12 cellular contexts compared by ENCODE assay signal in the genomic region with DNA sequence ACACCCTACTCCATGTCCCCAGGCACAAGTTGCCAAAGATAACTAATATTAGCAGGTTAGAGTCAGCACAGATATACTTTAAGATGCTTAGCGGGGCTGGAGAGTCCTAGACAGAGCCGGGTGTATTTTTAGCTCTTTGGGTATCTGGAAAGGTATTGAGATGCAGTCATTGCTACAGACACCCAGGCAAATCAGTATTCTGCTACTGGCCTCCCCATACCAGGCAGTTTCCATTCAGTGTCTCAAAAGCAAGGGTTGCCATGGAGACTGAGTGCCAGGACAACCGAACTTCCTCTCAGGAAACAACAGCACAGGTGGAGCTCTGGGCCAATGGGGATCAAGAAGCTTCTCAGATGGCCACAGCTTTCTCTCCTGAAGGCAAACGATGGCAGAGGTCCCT. TPM values are rescaled to one million over a fixed set of nuclear protein-coding genes. Genes with fewer than 3 reads are reported as not detected.
DNase-seq lines count a peak whose midpoint lies in the region; ATAC-seq and TF ChIP-seq lines count a peak whose summit lies in the region.
"Had no signal": no experiment of that assay in that cellular context is flagged by ENCODE, and none has a peak within 500 bp of the region (broad histone marks: within the 10 kb centered on the region; RNA-seq: fewer than 3 reads in every experiment).

No MANE protein-coding gene starts in this region.

- CTCF ChIA-PET in activated CD8-positive, alpha-beta T cell treated with anti-CD3 and anti-CD28 coated beads for 36 hours (lab: Charles Lee) = interaction anchor here (2.9 kb wide), 1 partner anchor 48 kb away, joined by 10 read pairs; no protein-coding TSS in a partner anchor

- no peaks in the 10 kb centered on the region for H3F3A ChIP-seq in MM.1S (ENCODE audit: insufficient read depth, low read length)

- TF ChIP-seq POLR2A in upper lobe of left lung (IDR thresholded peaks at IDR 0.05) = no peak

- no peaks in the 10 kb centered on the region for H3K36me3 ChIP-seq in MM.1S (replicated peaks; ENCODE audit: insufficient read depth, low read length)
- no peaks in the 10 kb centered on the region for H3K36me3 ChIP-seq in upper lobe of left lung

- H3K9me3 ChIP-seq in MM.1S (replicated peaks; ENCODE audit: insufficient read depth, low read length) = no peaks in the 10 kb centered on the region
- H3K9me3 ChIP-seq in upper lobe of left lung = no peaks in the 10 kb centered on the region
- H3K9me3 ChIP-seq: psoas muscle had no signal

- no peak overlapping the region for H3K4me3 Mint-ChIP-seq in activated CD8-positive, alpha-beta T cell treated with anti-CD3 and anti-CD28 coated beads for 36 hours

- peak overlapping the region; percentile 53; the same call in 1 of the 2 replicates for H2AFZ ChIP-seq in MM.1S (ENCODE audit: low read length)

- H3K27ac ChIP-seq in MM.1S (ENCODE audit: low read length) (peak overlapping the region; percentile 41; the same call in 1 of the 2 replicates), upper lobe of left lung (no peak overlapping the region)
- H3K27ac ChIP-seq: psoas muscle had no signal

- no peaks in the 10 kb centered on the region for H3K79me2 ChIP-seq in MM.1S (ENCODE audit: low read length)

- TF ChIP-seq CTCF in MM.1S (IDR thresholded peaks at IDR 0.05; ENCODE audit: low read length) (no peak), upper lobe of left lung (IDR thresholded peaks at IDR 0.05) (no peak)
- TF ChIP-seq CTCF in activated CD8-positive, alpha-beta T cell treated with anti-CD3 and anti-CD28 coated beads for 36 hours (IDR thresholded peaks at IDR 0.05) = no peak

- H3K4me2 ChIP-seq in MM.1S (ENCODE audit: low read depth, low read length) = peak overlapping the region; percentile 21; the same call in 1 of the 2 replicates

- no peaks in the 10 kb centered on the region for H3K27me3 Mint-ChIP-seq in activated CD8-positive, alpha-beta T cell treated with anti-CD3 and anti-CD28 coated beads for 36 hours

- in situ Hi-C loops in G401 (cut with HindIII; ENCODE audit: low sequenced_read_pairs) = no loop called here

- H3K9me3 Mint-ChIP-seq in activated CD8-positive, alpha-beta T cell treated with anti-CD3 and anti-CD28 coated beads for 36 hours = no peaks in the 10 kb centered on the region
- H3K9me3 Mint-ChIP-seq: IgD-negative memory B cell had no signal

- H3K36me3 Mint-ChIP-seq in activated CD8-positive, alpha-beta T cell treated with anti-CD3 and anti-CD28 coated beads for 36 hours (ENCODE audit: low read depth) = no peaks in the 10 kb centered on the region
- H3K36me3 Mint-ChIP-seq: activated naive CD4-positive, alpha-beta T cell treated with anti-CD3 and anti-CD28 coated beads, Interleukin-2, amount 50 U/mL, for 72 hours had no signal

- intact Hi-C loops in activated CD8-positive, alpha-beta T cell treated with anti-CD3 and anti-CD28 coated beads for 36 hours (cut with micrococcal nuclease) = no loop called here
- intact Hi-C loops in posterior vena cava (cut with DNase I) = no loop called here

- H3K9me2 ChIP-seq in MM.1S (replicated peaks; ENCODE audit: insufficient read depth, low read length) = no peaks in the 10 kb centered on the region

- no peaks in the 10 kb centered on the region for H4K20me1 ChIP-seq in MM.1S (ENCODE audit: insufficient read depth, low read length)

- no peaks in the 10 kb centered on the region for H3K4me1 Mint-ChIP-seq in activated CD8-positive, alpha-beta T cell treated with anti-CD3 and anti-CD28 coated beads for 36 hours (ENCODE audit: low read depth)

- peak; percentile 39 for ATAC-seq in activated CD8-positive, alpha-beta T cell treated with anti-CD3 and anti-CD28 coated beads for 36 hours
- ATAC-seq in upper lobe of left lung (ENCODE audit: low FRiP score in 2 of 2) (no peak), GM18502 (IDR thresholded peaks at IDR 0.05; ENCODE audit: poor library complexity, unreplicated experiment) (no peak)

- TF ChIP-seq EP300 in upper lobe of left lung (IDR thresholded peaks at IDR 0.05) = no peak

- H3K27me3 ChIP-seq in MM.1S (replicated peaks; ENCODE audit: insufficient read depth, low read length) = no peaks in the 10 kb centered on the region
- no peaks in the 10 kb centered on the region for H3K27me3 ChIP-seq in upper lobe of left lung

- peaks cover 19% of the 10 kb centered on the region for H3K4me1 ChIP-seq in MM.1S (ENCODE audit: low read length)
- H3K4me1 ChIP-seq in upper lobe of left lung = no peaks in the 10 kb centered on the region
- H3K4me1 ChIP-seq: psoas muscle had no signal

- POLR2A ChIA-PET in activated CD8-positive, alpha-beta T cell treated with anti-CD3 and anti-CD28 coated beads for 36 hours (lab: Charles Lee) = no interaction called here

- no peak overlapping the region for H3K9ac ChIP-seq in MM.1S (ENCODE audit: low read length)

- DNase-seq in G401 (ENCODE audit: low spot score) = peak; percentile 90
- peak; percentile 64 for DNase-seq in MM.1S
- no peak for DNase-seq in activated CD8-positive, alpha-beta T cell treated with anti-CD3 and anti-CD28 coated beads for 36 hours
- peak; percentile 76 for DNase-seq in left kidney (ENCODE audit: low read depth, low spot score)
- no peak for DNase-seq in glomerular visceral epithelial cell (ENCODE audit: extremely low spot score)
- DNase-seq in posterior vena cava (ENCODE audit: low spot score) = no peak
- no peak for DNase-seq in upper lobe of left lung
- DNase-seq: activated CD4-positive, alpha-beta T cell treated with anti-CD3 and anti-CD28 coated beads for 1 hour; psoas muscle had no signal

- WGBS in upper lobe of left lung, 2 donors = 51 to 57% methylated on average over 3 to 4 of the region's 4 CpGs

- H3K27ac Mint-ChIP-seq in activated CD8-positive, alpha-beta T cell treated with anti-CD3 and anti-CD28 coated beads for 36 hours = no peak overlapping the region
- H3K27ac Mint-ChIP-seq: activated naive CD4-positive, alpha-beta T cell treated with anti-CD3 and anti-CD28 coated beads, Interleukin-2, amount 50 U/mL, for 72 hours; IgD-negative memory B cell had no signal

- H3K4me3 ChIP-seq in MM.1S (ENCODE audit: low read length) (no peak overlapping the region), upper lobe of left lung (no peak overlapping the region)
- H3K4me3 ChIP-seq: psoas muscle had no signal

RNA-seq across cellular contexts. Expression of a gene that starts 45.3 kb away (rescaled TPM):
- 4.8 and 5.9 TPM in 2 replicates for total RNA-seq in G401 (2014; rRNA removed; shearing (Covaris generic))
- total RNA-seq in activated CD8-positive, alpha-beta T cell treated with anti-CD3 and anti-CD28 coated beads for 36 hours = 10 to 100 TPM; 10.7 to 12.2 TPM
- total RNA-seq in posterior vena cava (10 to 100 TPM in 1 of 2 donors, 1 to 10 TPM in 1; 9.3 to 15.5 TPM), upper lobe of left lung (10 to 100 TPM in 1 of 6 donors, 1 to 10 TPM in 5; 2.5 to 11.9 (median 4.4) TPM)

Comparison
In these comparisons a context has a peak if more than half of its experiments do, and no peak if none do; other contexts are left out.
1. DNase-seq: peak in G401 (single experiment), MM.1S (single experiment) and left kidney (single experiment); none in activated CD8-positive, alpha-beta T cell treated with anti-CD3 and anti-CD28 coated beads for 36 hours (single experiment), glomerular visceral epithelial cell (single experiment), posterior vena cava (single experiment) and upper lobe of left lung (0 of 2).